27 cellular contexts compared by ENCODE assay signal in the genomic region with DNA sequence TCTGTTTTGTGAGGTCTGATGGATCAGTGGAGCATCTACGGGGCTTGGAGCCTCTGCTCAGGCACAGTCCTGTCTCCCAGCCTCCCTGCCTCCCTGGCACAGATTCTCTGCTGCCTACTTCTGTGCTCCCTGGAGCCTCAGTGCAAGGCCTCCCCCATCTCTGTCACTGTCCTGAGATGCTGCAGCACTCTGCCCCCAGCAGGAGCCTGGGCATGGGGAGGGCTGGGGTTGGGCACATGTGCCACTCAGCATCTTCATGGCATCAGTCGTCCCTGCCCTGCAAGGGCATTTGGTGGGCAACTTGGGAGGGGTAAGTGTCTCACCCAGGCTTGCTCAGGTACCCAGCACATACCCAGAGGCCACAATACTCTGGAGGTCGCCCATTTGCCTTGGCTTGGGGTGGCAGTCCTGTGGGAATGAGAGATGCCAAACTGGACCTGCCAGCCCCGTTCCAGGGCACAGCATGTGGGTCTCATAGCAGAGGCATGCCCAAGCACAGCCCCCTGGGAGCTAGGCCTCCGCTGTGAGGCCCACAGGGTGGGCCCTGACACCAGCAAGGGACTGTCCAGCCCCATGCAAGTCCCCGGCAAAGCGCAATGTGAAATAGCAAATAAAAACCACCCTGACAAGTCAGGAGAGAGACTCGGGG. TPM values are rescaled to one million over a fixed set of nuclear protein-coding genes. Genes with fewer than 3 reads are reported as not detected.
"Had no signal": no experiment of that assay in that cellular context is flagged by ENCODE, and none has a peak within 500 bp of the region (broad histone marks: within the 10 kb centered on the region; RNA-seq: fewer than 3 reads in every experiment).

No MANE protein-coding gene starts in this region.

- DNase-seq: cortex of kidney; dorsolateral prefrontal cortex; effector CD8-positive, alpha-beta T cell; heart left ventricle; hippocampal formation; kidney glomerular epithelial cell; mesendoderm; naive thymus-derived CD4-positive, alpha-beta T cell; occipital lobe; psoas muscle; retina; sigmoid colon; stimulated activated CD4-positive, alpha-beta T cell treated with anti-CD3 and anti-CD28 coated beads, Interleukin-2, amount 100 ng/mL, for 48 hours; stimulated activated naive CD8-positive, alpha-beta T cell treated with anti-CD3 and anti-CD28 coated beads, Interleukin-15, Interleukin-2, amounts not matched to agents 100 U/mL and 50 U/mL, for 24 hours; thyroid gland; uterus had no signal

- H3K36me3 ChIP-seq: heart left ventricle, sigmoid colon, suprapubic skin, thyroid gland, uterus had no signal

- H3K4me3 ChIP-seq: dorsolateral prefrontal cortex, heart left ventricle, psoas muscle, sigmoid colon, skin epidermis, suprapubic skin, thyroid gland, uterus had no signal

- H3K9me3 ChIP-seq: heart left ventricle, psoas muscle, sigmoid colon, suprapubic skin, thyroid gland, uterus had no signal

- H3K79me2 ChIP-seq: parathyroid adenoma had no signal

- ATAC-seq: heart left ventricle; naive thymus-derived CD4-positive, alpha-beta T cell; psoas muscle; stimulated activated naive CD8-positive, alpha-beta T cell treated with anti-CD3 and anti-CD28 coated beads, Interleukin-15, Interleukin-2, amounts not matched to agents 100 U/mL and 50 U/mL, for 24 hours had no signal

- H3K9me3 Mint-ChIP-seq: naive thymus-derived CD4-positive, alpha-beta T cell; type B pancreatic cell had no signal

- H2AFZ ChIP-seq: parathyroid adenoma had no signal

- H3K36me3 Mint-ChIP-seq: naive thymus-derived CD4-positive, alpha-beta T cell; type B pancreatic cell had no signal

- H3K27ac ChIP-seq: dorsolateral prefrontal cortex, heart left ventricle, parathyroid adenoma, psoas muscle, sigmoid colon, skin epidermis, suprapubic skin, thyroid gland, uterus had no signal

- H3K4me3 Mint-ChIP-seq: naive thymus-derived CD4-positive, alpha-beta T cell; type B pancreatic cell had no signal

- H3K9ac ChIP-seq: parathyroid adenoma had no signal

- H3K4me1 ChIP-seq: parathyroid adenoma, psoas muscle, sigmoid colon, thyroid gland, uterus had no signal

- H3K27ac Mint-ChIP-seq: type B pancreatic cell had no signal

- H3K27me3 ChIP-seq: thyroid gland, uterus had no signal

RNA-seq across cellular contexts. Expression of a gene that starts 28.7 kb away (rescaled TPM):
- total RNA-seq: dorsolateral prefrontal cortex; fibroblast of lung; frontal cortex; glomerular endothelial cell; heart left ventricle; liver; mononuclear cell; naive thymus-derived CD4-positive, alpha-beta T cell; occipital lobe; sigmoid colon; thyroid gland; uterus had no signal
- polyA plus RNA-seq: fibroblast of lung; heart left ventricle; liver; naive thymus-derived CD4-positive, alpha-beta T cell; neural cell had no signal

RNA-seq across cellular contexts. Expression of a gene that starts 30.4 kb away (rescaled TPM):
- total RNA-seq: fibroblast of lung, glomerular endothelial cell, lung microvascular endothelial cell, occipital lobe, sigmoid colon had no signal
- polyA plus RNA-seq: fibroblast of lung, neural cell had no signal
